Comparison of ENCODE assay signal across 27 cellular contexts in genomic region chr4:127580891-127581290, GRCh38. TPM values are rescaled to one million over a fixed set of nuclear protein-coding genes. Genes with fewer than 3 reads are reported as not detected.
"Had no signal": no experiment of that assay in that cellular context is flagged by ENCODE, and none has a peak within 500 bp of the region (broad histone marks: within the 10 kb centered on the region; RNA-seq: fewer than 3 reads in every experiment).

No MANE protein-coding gene starts in this region.

- FAIRE-seq: astrocyte, TTC549 had no signal

- H3K4me1 ChIP-seq: adrenal gland, body of pancreas, breast epithelium had no signal

- DNase-seq: activated CD4-positive, alpha-beta T cell treated with anti-CD3 and anti-CD28 coated beads for 36 hours; activated CD4-positive, alpha-beta T cell treated with anti-CD3 and anti-CD28 coated beads, Interleukin-2, amount 10 ng/mL, durations not matched to agents 7 days and 5 days; activated CD4-positive, alpha-beta T cell treated with anti-CD3 and anti-CD28 coated beads, Interleukin-2, amount 50 U/mL, for 48 hours; activated CD8-positive, alpha-beta memory T cell treated with anti-CD3 and anti-CD28 coated beads, Interleukin-2, amount 50 U/mL, for 4 hours; activated CD8-positive, alpha-beta T cell treated with anti-CD3 and anti-CD28 coated beads, Interleukin-2, amount 10 ng/mL, durations not matched to agents 7 days and 5 days; activated gamma-delta T cell treated with Interleukin-2 at 50 U/mL for 16 hours; activated naive CD4-positive, alpha-beta T cell treated with anti-CD3 and anti-CD28 coated beads for 36 hours; activated T-cell treated with anti-CD3 and anti-CD28 coated beads for 4 hours; activated T-cell treated with anti-CD3 and anti-CD28 coated beads, Interleukin-2, amount 50 U/mL, for 4 hours; adrenal gland; body of pancreas; NCI-H1092 treated with DMSO at 0.1 percent for 48 hours; NCI-H1417 treated with DMSO at 0.1 percent for 48 hours; NCI-H1694; NCI-H1930; NCI-H2081 treated with DMSO at 0.1 percent for 48 hours; NCI-H345; NCI-H524 treated with DMSO at 0.1 percent for 48 hours; SHP77; SJCRH30; T1000 had no signal

- H3K9me3 ChIP-seq: adrenal gland, body of pancreas, breast epithelium, SJCRH30 had no signal

- H3K36me3 ChIP-seq: adrenal gland, breast epithelium, SJCRH30 had no signal

- H3K27ac ChIP-seq: adrenal gland, body of pancreas, breast epithelium, SJCRH30, SK-N-MC had no signal

- H3K27me3 ChIP-seq: adrenal gland, body of pancreas, breast epithelium, SJCRH30 had no signal

- H3K4me3 ChIP-seq: adrenal gland, body of pancreas, breast epithelium, SJCRH30, SK-N-MC had no signal

RNA-seq across cellular contexts. Expression of gene INTU, which starts 51.9 kb away (rescaled TPM):
- total RNA-seq: activated T-helper 1 cell treated with anti-CD3 and anti-CD28 coated beads, Interleukin-12 subunit alpha, Interleukin-12 subunit beta, Interleukin-2, Interleukin-4 antibody, amounts not matched to agents 30 ng/mL and 10 ng/mL and 1 ng/mL, durations not matched to agents 14 hours and 24 hours and 36 hours; T-helper 1 cell treated with Interleukin-12 subunit alpha and Interleukin-12 subunit beta and Interleukin-4 antibody, amounts not matched to agents 30 ng/mL and 1 ng/mL, for 36 hours had no signal
